19 cellular contexts compared by ENCODE assay signal in genomic region chr7:43479042-43479441, GRCh38.
DNase-seq lines count a peak whose midpoint lies in the region; ATAC-seq and TF ChIP-seq lines count a peak whose summit lies in the region.
"Had no signal": no experiment of that assay in that cellular context is flagged by ENCODE, and none has a peak within 500 bp of the region (broad histone marks: within the 10 kb centered on the region; RNA-seq: fewer than 3 reads in every experiment).

No MANE protein-coding gene starts in this region.

- CTCF ChIA-PET in A673 (lab: Charles Lee) (interaction anchor here (0.8 to 1.5 kb wide), 2 partner anchors 22 to 547 kb away, joined by 3 to 5 read pairs; partner anchors contain the start of genes MRPL32 and PSMA2), mammary epithelial cell (lab: Charles Lee; ENCODE audit: low non-redundant PET) (interaction anchor here (0.6 kb wide), 2 partner anchors 218 to 538 kb away, joined by 3 to 4 read pairs; no protein-coding TSS in a partner anchor)

- H3K4me3 ChIP-seq in A673 (ENCODE audit: low read depth, low read length, poor library complexity, severe bottlenecking) (no peak overlapping the region), mammary epithelial cell (replicated peaks in 1 of 3; ENCODE audit: insufficient read depth in 1 of 3, low read depth in 2 of 3, low read length in 3 of 3) (no peak overlapping the region)
- H3K4me3 ChIP-seq: esophagus squamous epithelium, left lung had no signal

- no peak overlapping the region for H3K27ac ChIP-seq in A673 (ENCODE audit: low read depth, low read length, poor library complexity, severe bottlenecking)
- no peak overlapping the region for H3K27ac ChIP-seq in mammary epithelial cell (ENCODE audit: insufficient read depth, low read depth, low read length)
- H3K27ac ChIP-seq in caudate nucleus (ENCODE audit: low read depth, low read length): no peak overlapping the region
- H3K27ac ChIP-seq: esophagus squamous epithelium, left lung had no signal

- H3K4me1 Mint-ChIP-seq in natural killer cell: peaks cover 5% of the 10 kb centered on the region in 2 donors

- dilution Hi-C loops in mammary epithelial cell (cut with HindIII; ENCODE audit: low sequenced_read_pairs): no loop called here

- peak; percentile 37 for DNase-seq in A673 (ENCODE audit: low spot score)
- peak; percentile 46 for DNase-seq in NAMALWA (ENCODE audit: low spot score)
- DNase-seq in mammary epithelial cell: peak; percentile 28
- DNase-seq in mesenteric fat pad (ENCODE audit: low spot score): no peak
- no peak for DNase-seq in D341Med (ENCODE audit: low spot score)
- no peak for DNase-seq in caudate nucleus (lab: John Stamatoyannopoulos, UW)
- DNase-seq in natural killer cell: no peak
- DNase-seq: activated T-cell treated with anti-CD3 and anti-CD28 coated beads for 4 hours; esophagus squamous epithelium; hypothalamus; IMR-90; left lung; NCI-H187; NCI-H774; retina; stimulated activated CD4-positive, alpha-beta T cell treated with anti-CD3 and anti-CD28 coated beads, Interleukin-4, amount 100 ng/mL, for 4 hours had no signal

- H3K36me3 Mint-ChIP-seq in natural killer cell: no peaks in the 10 kb centered on the region
- H3K36me3 Mint-ChIP-seq: stimulated activated memory B cell treated with anti-CD40 and anti-IgM and Interleukin-4, amounts not matched to agents 10 μg/mL and 1 μg/mL and 100 μg/mL, for 72 hours had no signal

- H3K27me3 ChIP-seq in A673 (replicated peaks; ENCODE audit: insufficient read depth, low read depth, low read length, poor library complexity) (no peaks in the 10 kb centered on the region), mammary epithelial cell (ENCODE audit: insufficient read depth, low read length) (no peaks in the 10 kb centered on the region)
- H3K27me3 ChIP-seq: esophagus squamous epithelium, left lung had no signal

- H4K20me1 ChIP-seq in mammary epithelial cell (ENCODE audit: insufficient read depth, low read length): no peaks in the 10 kb centered on the region

- no peak overlapping the region for H3K4me2 ChIP-seq in mammary epithelial cell (ENCODE audit: insufficient read depth, low read depth, low read length)

- H3K9me3 ChIP-seq in A673 (ENCODE audit: low read depth, low read length, poor library complexity, severe bottlenecking) (no peaks in the 10 kb centered on the region), mammary epithelial cell (replicated peaks; ENCODE audit: insufficient read depth, low read length) (no peaks in the 10 kb centered on the region)
- H3K9me3 ChIP-seq: esophagus squamous epithelium, left lung had no signal

- POLR2A ChIA-PET in A673 (lab: Charles Lee; ENCODE audit: low non-redundant PET): no interaction called here

- BruUV-seq in A673 (replicated peaks; lab: Mats Ljungman, UMichigan): no TSS peak
- BruUV-seq in mammary epithelial cell (replicated peaks; lab: Mats Ljungman, UMichigan): no TSS peak

- H3K79me2 ChIP-seq in mammary epithelial cell (ENCODE audit: insufficient read depth, low read length): no peaks in the 10 kb centered on the region

- no peak overlapping the region for H3K27ac Mint-ChIP-seq in natural killer cell
- H3K27ac Mint-ChIP-seq: B cell; stimulated activated memory B cell treated with anti-CD40 and anti-IgM and Interleukin-4, amounts not matched to agents 10 μg/mL and 1 μg/mL and 100 μg/mL, for 72 hours had no signal

- H3K9ac ChIP-seq in mammary epithelial cell (ENCODE audit: insufficient read depth, low read length): no peak overlapping the region

- intact Hi-C loops in A673 (cut with micrococcal nuclease; ENCODE audit: unreplicated experiment) (no loop called here), mammary epithelial cell (cut with micrococcal nuclease) (loop anchor here (2.0 to 5.0 kb wide), 2 partner anchors 538 to 902 kb away; no protein-coding TSS in a partner anchor), natural killer cell (cut with micrococcal nuclease) (no loop called here)

- H3K36me3 ChIP-seq in A673 (ENCODE audit: insufficient read depth, low read length, poor library complexity, severe bottlenecking) (no peaks in the 10 kb centered on the region), mammary epithelial cell (ENCODE audit: insufficient read depth, low read length) (no peaks in the 10 kb centered on the region)
- H3K36me3 ChIP-seq: esophagus squamous epithelium, left lung had no signal

- H3K27me3 Mint-ChIP-seq in natural killer cell (ENCODE audit: low read depth in 2 of 2): peaks cover 13 to 39% of the 10 kb centered on the region in 2 donors
- H3K27me3 Mint-ChIP-seq: B cell; stimulated activated memory B cell treated with anti-CD40 and anti-IgM and Interleukin-4, amounts not matched to agents 10 μg/mL and 1 μg/mL and 100 μg/mL, for 72 hours had no signal

- H3K4me1 ChIP-seq in A673 (ENCODE audit: insufficient read depth, low read length, poor library complexity, severe bottlenecking) (no peaks in the 10 kb centered on the region), mammary epithelial cell (ENCODE audit: insufficient read depth, low read length) (peaks cover 5% of the 10 kb centered on the region)
- H3K4me1 ChIP-seq: esophagus squamous epithelium, left lung had no signal

- TF ChIP-seq CTCF in A673 (conservative IDR thresholded peaks at IDR 0.05; ENCODE audit: low read depth, low read length): peak; percentile 26; the same call in 1 of the 2 replicates
- peak; percentile 14; the same call in 1 of the 3 replicates for TF ChIP-seq CTCF in GM12872 (IDR thresholded peaks at IDR 0.05; ENCODE audit: insufficient read depth, low read depth, low read length)
- peak in 1 of 2 donors; percentile 27 for TF ChIP-seq CTCF in mammary epithelial cell (conservative IDR thresholded peaks at IDR 0.05 in 1 of 2, IDR thresholded peaks at IDR 0.05 in 1 of 2; ENCODE audit: extremely low read depth in 1 of 2, insufficient read depth in 1 of 2, low read depth in 1 of 2, low read length in 2 of 2)
- TF ChIP-seq CTCF in natural killer cell (IDR thresholded peaks at IDR 0.05): no peak

- no peak for ATAC-seq in natural killer cell
- ATAC-seq: left lung; stimulated activated memory B cell treated with anti-CD40 and anti-IgM and Interleukin-4, amounts not matched to agents 10 μg/mL and 1 μg/mL and 100 μg/mL, for 72 hours had no signal

- in situ Hi-C loops in mammary epithelial cell (cut with MboI; ENCODE audit: low sequenced_read_pairs in 2 of 2): no loop called here

- no peak overlapping the region for H2AFZ ChIP-seq in mammary epithelial cell (ENCODE audit: low read depth, low read length)

- H3K9me3 Mint-ChIP-seq in natural killer cell: no peaks in the 10 kb centered on the region
- H3K9me3 Mint-ChIP-seq: stimulated activated memory B cell treated with anti-CD40 and anti-IgM and Interleukin-4, amounts not matched to agents 10 μg/mL and 1 μg/mL and 100 μg/mL, for 72 hours had no signal

- 75% methylated on average over 6 of the region's 6 CpGs for WGBS in mammary epithelial cell (ENCODE audit: low coverage, missing lambda C conversion rate)

- H3K4me3 Mint-ChIP-seq in natural killer cell: no peak overlapping the region
- H3K4me3 Mint-ChIP-seq: B cell; stimulated activated memory B cell treated with anti-CD40 and anti-IgM and Interleukin-4, amounts not matched to agents 10 μg/mL and 1 μg/mL and 100 μg/mL, for 72 hours had no signal

Comparison
In these comparisons a context has a peak if more than half of its experiments do, and no peak if none do; other contexts are left out.
1. DNase-seq: peak in A673 (single experiment), NAMALWA (single experiment) and mammary epithelial cell (single experiment); none in mesenteric fat pad (single experiment), D341Med (single experiment), caudate nucleus (0 of 61) and natural killer cell (single experiment).